ENCODE assay signal across 9 cellular contexts in genomic region chr21:43585924-43586411, GRCh38.
DNase-seq lines count a peak whose midpoint lies in the region; ATAC-seq and TF ChIP-seq lines count a peak whose summit lies in the region.
"Had no signal": no experiment of that assay in that cellular context is flagged by ENCODE, and none has a peak within 500 bp of the region (broad histone marks: within the 10 kb centered on the region; RNA-seq: fewer than 3 reads in every experiment).

No MANE protein-coding gene starts in this region.

- WGBS in hepatocyte (ENCODE audit: low lambda C conversion rate, missing lambda C conversion rate), result 14% methylated on average over 9 of the region's 9 CpGs
- 15% methylated on average over 9 of the region's 9 CpGs for WGBS in smooth muscle cell (ENCODE audit: low lambda C conversion rate)

- CTCF ChIA-PET in HCT116 (lab: Charles Lee) (no interaction called here), WTC11 (lab: Charles Lee) (interaction anchor here (1.0 kb wide), 1 partner anchor 25 kb away, joined by 4 read pairs; no protein-coding TSS in a partner anchor)

- intact Hi-C loops in HCT116 (cut with micrococcal nuclease), result no loop called here

- H3K36me3 Mint-ChIP-seq in WTC11, result no peaks in the 10 kb centered on the region

- no peak for TF ChIP-seq RAD21 in HCT116 (IDR thresholded peaks at IDR 0.05; ENCODE audit: low read depth)

- H3K27me3 Mint-ChIP-seq in WTC11 (ENCODE audit: low read depth), result no peaks in the 10 kb centered on the region

- peak overlapping the region; percentile 51 for H3K27ac Mint-ChIP-seq in WTC11

- ATAC-seq in HCT116, result peak; percentile 86
- peak; percentile 79 for ATAC-seq in WTC11
- ATAC-seq in GM21360 (IDR thresholded peaks at IDR 0.05; ENCODE audit: unreplicated experiment), result no peak
- ATAC-seq in GM19035 (IDR thresholded peaks at IDR 0.05; ENCODE audit: unreplicated experiment), result no peak

- H3K79me2 ChIP-seq in HCT116 (ENCODE audit: insufficient read depth, low read length), result no peaks in the 10 kb centered on the region
- no peaks in the 10 kb centered on the region for H3K79me2 ChIP-seq in hepatocyte
- H3K79me2 ChIP-seq in smooth muscle cell (ENCODE audit: low read depth), result no peaks in the 10 kb centered on the region

- no peaks in the 10 kb centered on the region for H4K20me1 ChIP-seq in HCT116 (ENCODE audit: insufficient read depth)
- H4K20me1 ChIP-seq in hepatocyte (ENCODE audit: insufficient read depth, poor library complexity, severe bottlenecking), result no peaks in the 10 kb centered on the region
- no peaks in the 10 kb centered on the region for H4K20me1 ChIP-seq in smooth muscle cell (ENCODE audit: low read depth)

- POLR2A ChIA-PET in HCT116 (lab: Charles Lee), result no interaction called here
- POLR2A ChIA-PET in WTC11 (lab: Charles Lee), result no interaction called here

- peaks cover 12% of the 10 kb centered on the region for H3K4me1 Mint-ChIP-seq in WTC11

- no peaks in the 10 kb centered on the region for H3F3A ChIP-seq in smooth muscle cell (ENCODE audit: low read depth)

- H3K9ac ChIP-seq in HCT116 (ENCODE audit: low read length) (peak overlapping the region; percentile 21; the same call in 1 of the 2 replicates), smooth muscle cell (ENCODE audit: low read depth) (peak overlapping the region; percentile 20)

- TF ChIP-seq POLR2A in HCT116 (IDR thresholded peaks at IDR 0.05; ENCODE audit: borderline replicate concordance, extremely low read depth, insufficient read depth, insufficient read length), result no peak

- H3K4me3 ChIP-seq in HCT116 (replicated peaks in 1 of 2; ENCODE audit: low read depth in 1 of 2, low read length in 2 of 2) (peak overlapping the region in 1 of 2 experiments; percentile 9; a peak in 1 of 4 replicates), hepatocyte (no peak overlapping the region), smooth muscle cell (no peak overlapping the region)

- peak overlapping the region; percentile 55 for H3K4me2 ChIP-seq in HCT116 (ENCODE audit: low read length)
- peak overlapping the region; percentile 40 for H3K4me2 ChIP-seq in hepatocyte
- H3K4me2 ChIP-seq in smooth muscle cell, result peak overlapping the region; percentile 67

- H3K9me2 ChIP-seq in HCT116 (ENCODE audit: insufficient read depth) (no peaks in the 10 kb centered on the region), hepatocyte (replicated peaks; ENCODE audit: insufficient read depth) (no peaks in the 10 kb centered on the region)

- H3K9me3 ChIP-seq in HCT116 (ENCODE audit: control insufficient read depth in 1 of 2, insufficient read depth in 1 of 2, low read depth in 1 of 2, low read length in 2 of 2), result no peaks in the 10 kb centered on the region
- H3K9me3 ChIP-seq in hepatocyte (ENCODE audit: low read depth), result no peaks in the 10 kb centered on the region
- no peaks in the 10 kb centered on the region for H3K9me3 ChIP-seq in smooth muscle cell (replicated peaks; ENCODE audit: low read depth)

- H3K27ac ChIP-seq in HCT116 (ENCODE audit: low read depth, low read length), result no peak overlapping the region
- peak overlapping the region; percentile 84 for H3K27ac ChIP-seq in hepatocyte
- peak overlapping the region; percentile 80 for H3K27ac ChIP-seq in smooth muscle cell (ENCODE audit: low read depth)

- DNase-seq in HCT116 (ENCODE audit: low read depth, low spot score) (peak; percentile 61), WTC11 (ENCODE audit: low spot score) (no peak), hepatocyte (ENCODE audit: low spot score) (peak; percentile 77), smooth muscle cell (lab: John Stamatoyannopoulos, UW; ENCODE audit: unreplicated experiment) (no peak), GM19238 (ENCODE audit: insufficient read length, low spot score) (no peak), KG1 (lab: John Stamatoyannopoulos, UW) (no peak)
- DNase-seq: activated T-cell treated with anti-CD3 and anti-CD28 coated beads, Interleukin-2, amount 50 U/mL, for 48 hours had no signal

- no peak overlapping the region for H3K4me3 Mint-ChIP-seq in WTC11

- no TSS peak for BruUV-seq in HCT116 (replicated peaks; lab: Mats Ljungman, UMichigan)

- peak overlapping the region; percentile 62 for H2AFZ ChIP-seq in HCT116 (ENCODE audit: low read depth, low read length, poor library complexity, severe bottlenecking)
- no peak overlapping the region for H2AFZ ChIP-seq in hepatocyte
- H2AFZ ChIP-seq in smooth muscle cell (ENCODE audit: low read depth), result no peak overlapping the region

- H3K9me3 Mint-ChIP-seq in WTC11, result no peaks in the 10 kb centered on the region

- no peak for TF ChIP-seq CTCF in HCT116 (IDR thresholded peaks at IDR 0.05 in 2 of 3, conservative IDR thresholded peaks at IDR 0.05 in 1 of 3; ENCODE audit: borderline replicate concordance in 1 of 3, insufficient read depth in 1 of 3, low read depth in 2 of 3, low read length in 2 of 3)
- no peak for TF ChIP-seq CTCF in WTC11 (IDR thresholded peaks at IDR 0.05)
- no peak for TF ChIP-seq CTCF in hepatocyte (IDR thresholded peaks at IDR 0.05; ENCODE audit: poor library complexity)
- TF ChIP-seq CTCF in smooth muscle cell (IDR thresholded peaks at IDR 0.05; ENCODE audit: borderline replicate concordance, insufficient read depth, poor library complexity, severe bottlenecking), result no peak

- H3K27me3 ChIP-seq in HCT116 (ENCODE audit: insufficient read depth, low read length) (no peaks in the 10 kb centered on the region), hepatocyte (no peaks in the 10 kb centered on the region), smooth muscle cell (ENCODE audit: low read depth) (no peaks in the 10 kb centered on the region)

- no peaks in the 10 kb centered on the region for H3K36me3 ChIP-seq in HCT116 (ENCODE audit: control insufficient read depth in 1 of 2, insufficient read depth in 2 of 2, low read length in 2 of 2)
- no peaks in the 10 kb centered on the region for H3K36me3 ChIP-seq in hepatocyte (replicated peaks; ENCODE audit: insufficient read depth, low read depth)
- no peaks in the 10 kb centered on the region for H3K36me3 ChIP-seq in smooth muscle cell (ENCODE audit: low read depth)

- H3K4me1 ChIP-seq in HCT116 (ENCODE audit: control insufficient read depth in 1 of 2, insufficient read depth in 2 of 2, low read length in 2 of 2) (peaks cover 15 to 19% of the 10 kb centered on the region in 2 experiments), hepatocyte (ENCODE audit: insufficient read depth) (peaks cover 39% of the 10 kb centered on the region), smooth muscle cell (ENCODE audit: low read depth) (peaks cover 16% of the 10 kb centered on the region)

- RAD21 ChIA-PET in HCT116 (lab: Charles Lee; ENCODE audit: low non-redundant PET in 1 of 2, low total read pairs in 2 of 2, uncharacterized antibody in 2 of 2, unreplicated experiment in 2 of 2), result no interaction called here

TF ChIP-seq in HCT116, 20 proteins besides CTCF, POLR2A, EP300 and RAD21 (continues in another document):
- 0 out of 2 replicates have a peak, but pooled peaks have one; percentile 25 for TF ChIP-seq SP1 (IDR thresholded peaks at IDR 0.05; ENCODE audit: low read depth)
- TF ChIP-seq CBX3 (IDR thresholded peaks at IDR 0.05; ENCODE audit: low read depth), result peak; percentile 15; the same call in 1 of the 2 replicates
- TF ChIP-seq MAX (IDR thresholded peaks at IDR 0.05), result peak; percentile 40; the same call in 1 of the 2 replicates
- no peak for TF ChIP-seq POLR2AphosphoS5 (IDR thresholded peaks at IDR 0.05; ENCODE audit: low read depth, low read length)
- TF ChIP-seq ZBTB33 (IDR thresholded peaks at IDR 0.05; ENCODE audit: extremely low read depth, insufficient replicate concordance, low read length), result no peak

TF ChIP-seq in WTC11, 78 proteins besides CTCF, POLR2A, EP300 and RAD21:
- TF ChIP-seq GABPB1 (CRISPR knock-in tag; IDR thresholded peaks at IDR 0.05), result peak; percentile 60; the same call in 1 of the 2 replicates
- TF ChIP-seq FOXP1 (CRISPR knock-in tag; IDR thresholded peaks at IDR 0.05; ENCODE audit: borderline replicate concordance), result no peak

Comparison
In these comparisons a context has a peak if more than half of its experiments do, and no peak if none do; other contexts are left out.
1. ATAC-seq: peak in HCT116 (single experiment) and WTC11 (single experiment); none in GM21360 (single experiment) and GM19035 (single experiment).
2. DNase-seq: peak in HCT116 (single experiment) and hepatocyte (single experiment); none in WTC11 (single experiment), smooth muscle cell (single experiment), GM19238 (single experiment) and KG1 (single experiment).
3. Of the 4 proteins assayed by ChIP-seq in both WTC11 and HCT116: peak only in WTC11: none; only in HCT116: MAX and SP1; in both: none; in neither: 2.
4. Peak in every context shown above with its lines, with median percentiles within 50 percentile points of each other: H3K4me2 ChIP-seq.